8 cellular contexts compared by ENCODE assay signal in the genomic region with DNA sequence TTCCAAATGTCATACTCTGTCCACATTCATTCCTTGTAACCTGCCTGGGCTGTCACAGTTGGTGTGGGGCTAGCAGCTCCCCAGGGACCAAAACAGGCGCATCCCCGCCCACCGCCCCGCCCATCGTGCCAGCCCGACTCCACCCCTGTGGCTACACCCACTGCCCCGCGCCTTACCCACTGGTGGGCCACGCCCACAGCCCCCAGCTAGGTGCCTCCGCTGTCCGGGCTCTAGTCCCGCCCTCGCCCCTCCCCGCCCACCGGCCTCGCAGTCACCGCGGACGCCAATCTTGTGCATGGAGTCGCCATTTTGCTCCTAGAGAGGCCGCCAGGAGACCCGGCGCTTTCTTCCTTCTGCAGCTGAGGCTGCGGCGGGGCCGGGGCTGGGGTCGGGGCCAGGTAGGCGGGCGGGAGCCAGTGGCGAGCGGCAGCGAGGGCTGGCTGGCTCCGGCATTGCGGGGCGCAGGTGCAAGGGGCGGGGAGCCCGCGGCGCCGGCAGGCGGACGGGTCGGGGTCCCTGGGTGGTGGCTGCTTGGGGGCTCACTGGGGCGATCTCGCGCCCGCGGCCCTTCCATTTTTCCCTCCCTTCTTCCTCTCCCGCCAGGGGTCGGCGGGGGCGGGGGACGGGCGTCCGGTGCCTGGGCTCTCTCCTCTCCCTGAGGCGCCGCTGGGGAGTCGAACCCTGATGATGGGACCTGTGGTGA. TPM values are rescaled to one million over a fixed set of nuclear protein-coding genes. Genes with fewer than 3 reads are reported as not detected.
A peak's percentile ranks its signal among the peaks of the same experiment; 100 is the strongest.
DNase-seq lines count a peak whose midpoint lies in the region; ATAC-seq, FAIRE-seq and TF ChIP-seq lines count a peak whose summit lies in the region.

Gene PRPSAP2, plus strand, starts transcription at position 268 of the 703 bp plus-strand sequence. CDS start 7,703 bp downstream, outside the sequence.

- peak within 1 kb of the TSS; percentile 77 to 86 for H3K27ac ChIP-seq in kidney (ENCODE audit: low read depth in 2 of 2, low read length in 2 of 2)

- DNase-seq in AG08395 (ENCODE audit: low spot score): peak; percentile 99
- DNase-seq in NCI-H524 (lab: John Stamatoyannopoulos, UW): peak; percentile 83 to 95
- peak; percentile 89 to 95 for DNase-seq in activated CD4-positive, alpha-beta T cell treated with anti-CD3 and anti-CD28 coated beads for 24 hours (ENCODE audit: low read depth in 2 of 2)
- peak; percentile 90 to 94 for DNase-seq in cerebellar nuclear complex (lab: John Stamatoyannopoulos, UW)
- DNase-seq in kidney: peak; percentile 99
- peak; percentile 88 to 94 (median 90) for DNase-seq in stimulated activated CD4-positive, alpha-beta T cell treated with anti-CD3 and anti-CD28 coated beads, Interleukin-12 subunit alpha, Interleukin-12 subunit beta, amount 100 ng/mL, for 48 hours (ENCODE audit: low read depth in 2 of 3, low spot score in 1 of 3)

- H3K4me3 ChIP-seq in kidney (ENCODE audit: low read length in 2 of 2): peak within 1 kb of the TSS; percentile 81 to 85

- no peaks in the 10 kb centered on the region for H3K9me3 ChIP-seq in kidney (ENCODE audit: control insufficient read depth in 1 of 2, low read length in 2 of 2)

- TF ChIP-seq POLR2A in GM19099 (IDR thresholded peaks at IDR 0.05; ENCODE audit: extremely low read depth, insufficient read length, low read depth): peak; percentile 79

- H3K4me1 ChIP-seq in kidney (ENCODE audit: control insufficient read depth in 1 of 2, insufficient read depth in 1 of 2, low read depth in 1 of 2, low read length in 2 of 2): peaks cover 0 to 6% of the 10 kb centered on the region in 2 donors

- no peak for FAIRE-seq in kidney (lab: Jason Lieb, UNC)

- peak; percentile 35 for ATAC-seq in HG03457 (IDR thresholded peaks at IDR 0.05; ENCODE audit: unreplicated experiment)

- no peak for TF ChIP-seq CTCF in kidney (IDR thresholded peaks at IDR 0.05; ENCODE audit: borderline replicate concordance, extremely low read depth, insufficient read depth)

- H3K9ac ChIP-seq in kidney (ENCODE audit: low read length in 2 of 2): peak within 1 kb of the TSS; percentile 75 to 83

- intact Hi-C loops in kidney (cut with DNase I): no loop called here

- H3K36me3 ChIP-seq in kidney (ENCODE audit: control insufficient read depth in 1 of 2, insufficient read depth in 2 of 2, low read length in 2 of 2): no peaks in the 10 kb centered on the region

RNA-seq across cellular contexts. Expression of gene PRPSAP2, which starts in this region (rescaled TPM):
- total RNA-seq in kidney: 30.6 TPM
- 32.0 TPM for polyA plus RNA-seq in kidney (ENCODE audit: insufficient read depth, low read depth, low replicate concordance)

Comparison
In these comparisons a context has a peak if more than half of its experiments do, and no peak if none do; other contexts are left out.
1. Peak in every context shown above with its lines: DNase-seq, ATAC-seq, H3K4me3 ChIP-seq and H3K27ac ChIP-seq.